In genomic region chr10:101295266-101295665, GRCh38 we compare ENCODE assay signal across 17 cellular contexts.
"Had no signal": no experiment of that assay in that cellular context is flagged by ENCODE, and none has a peak within 500 bp of the region (broad histone marks: within the 10 kb centered on the region; RNA-seq: fewer than 3 reads in every experiment).

No MANE protein-coding gene starts in this region.

- H3K27ac ChIP-seq: ascending aorta, breast epithelium, heart left ventricle, skin epidermis, transverse colon, WERI-Rb-1 had no signal

- H3K36me3 ChIP-seq: ascending aorta, breast epithelium, heart left ventricle, transverse colon, WERI-Rb-1 had no signal

- H3K4me3 ChIP-seq: ascending aorta, breast epithelium, heart left ventricle, skin epidermis, transverse colon had no signal

- FAIRE-seq: frontal cortex had no signal

- H3K9me3 ChIP-seq: ascending aorta, breast epithelium, heart left ventricle, transverse colon had no signal

- DNase-seq: activated CD4-positive, alpha-beta T cell treated with anti-CD3 and anti-CD28 coated beads for 1 hour; activated gamma-delta T cell; cerebellar nuclear complex; effector CD4-positive, alpha-beta T cell; heart left ventricle; mesenchymal stem cell; natural killer cell; occipital lobe; stimulated activated CD4-positive, alpha-beta T cell treated with anti-CD3 and anti-CD28 coated beads, Interleukin-15, amount 100 ng/mL, for 24 hours; stimulated activated CD4-positive, alpha-beta T cell treated with anti-CD3 and anti-CD28 coated beads, Interleukin-2, amount 100 ng/mL, for 48 hours; T-helper 17 cell; transverse colon; WERI-Rb-1 had no signal

- ATAC-seq: heart left ventricle, natural killer cell, T-helper 17 cell had no signal
